ENCODE assay signal across 1 cellular context in the genomic region with DNA sequence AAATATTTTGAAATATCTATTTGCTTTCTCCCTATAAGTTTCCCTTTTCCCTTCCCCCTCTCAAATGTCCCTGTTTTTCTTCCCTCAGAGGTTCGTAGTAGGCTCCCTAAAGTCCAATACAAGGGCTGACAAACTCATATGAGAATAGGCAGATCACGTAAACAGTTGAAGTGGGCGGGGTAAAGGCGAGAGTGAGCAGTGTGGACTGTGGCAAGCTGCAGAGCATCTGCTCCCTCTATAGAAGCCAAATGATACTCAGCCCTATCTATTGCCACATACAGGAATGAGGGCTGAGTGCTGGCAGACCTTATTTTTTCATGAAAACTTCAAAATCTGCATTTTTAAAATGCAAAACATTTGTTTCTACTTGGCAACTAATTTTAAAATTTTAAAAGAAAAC.
TF ChIP-seq lines count a peak whose summit lies in the region.

No MANE protein-coding gene starts in this region.

TF ChIP-seq in K562, 482 proteins besides CTCF, POLR2A, EP300 and RAD21 (continues in another document):
- TF ChIP-seq KLF10 (CRISPR knock-in tag; IDR thresholded peaks at IDR 0.05) = no peak
- TF ChIP-seq RAD51 (IDR thresholded peaks at IDR 0.05; ENCODE audit: borderline replicate concordance, low read depth) = peak; percentile 62; the same call in 1 of the 2 replicates
- TF ChIP-seq, protein P1, sequence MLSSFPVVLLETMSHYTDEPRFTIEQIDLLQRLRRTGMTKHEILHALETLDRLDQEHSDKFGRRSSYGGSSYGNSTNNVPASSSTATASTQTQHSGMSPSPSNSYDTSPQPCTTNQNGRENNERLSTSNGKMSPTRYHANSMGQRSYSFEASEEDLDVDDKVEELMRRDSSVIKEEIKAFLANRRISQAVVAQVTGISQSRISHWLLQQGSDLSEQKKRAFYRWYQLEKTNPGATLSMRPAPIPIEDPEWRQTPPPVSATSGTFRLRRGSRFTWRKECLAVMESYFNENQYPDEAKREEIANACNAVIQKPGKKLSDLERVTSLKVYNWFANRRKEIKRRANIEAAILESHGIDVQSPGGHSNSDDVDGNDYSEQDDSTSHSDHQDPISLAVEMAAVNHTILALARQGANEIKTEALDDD (IDR thresholded peaks at IDR 0.05) = no peak
- TF ChIP-seq C11orf30 (IDR thresholded peaks at IDR 0.05; ENCODE audit: low read depth) = no peak
- TF ChIP-seq, protein P2, sequence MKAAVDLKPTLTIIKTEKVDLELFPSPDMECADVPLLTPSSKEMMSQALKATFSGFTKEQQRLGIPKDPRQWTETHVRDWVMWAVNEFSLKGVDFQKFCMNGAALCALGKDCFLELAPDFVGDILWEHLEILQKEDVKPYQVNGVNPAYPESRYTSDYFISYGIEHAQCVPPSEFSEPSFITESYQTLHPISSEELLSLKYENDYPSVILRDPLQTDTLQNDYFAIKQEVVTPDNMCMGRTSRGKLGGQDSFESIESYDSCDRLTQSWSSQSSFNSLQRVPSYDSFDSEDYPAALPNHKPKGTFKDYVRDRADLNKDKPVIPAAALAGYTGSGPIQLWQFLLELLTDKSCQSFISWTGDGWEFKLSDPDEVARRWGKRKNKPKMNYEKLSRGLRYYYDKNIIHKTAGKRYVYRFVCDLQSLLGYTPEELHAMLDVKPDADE (conservative IDR thresholded peaks at IDR 0.05; ENCODE audit: control insufficient read depth, low read depth, low read length) = no peak
- TF ChIP-seq GATAD2B (IDR thresholded peaks at IDR 0.05; ENCODE audit: borderline replicate concordance) = no peak
- TF ChIP-seq ZC3H8 (IDR thresholded peaks at IDR 0.05) = no peak
- TF ChIP-seq PHF20 (IDR thresholded peaks at IDR 0.05; ENCODE audit: partially characterized antibody) = no peak
- TF ChIP-seq, protein P3, sequence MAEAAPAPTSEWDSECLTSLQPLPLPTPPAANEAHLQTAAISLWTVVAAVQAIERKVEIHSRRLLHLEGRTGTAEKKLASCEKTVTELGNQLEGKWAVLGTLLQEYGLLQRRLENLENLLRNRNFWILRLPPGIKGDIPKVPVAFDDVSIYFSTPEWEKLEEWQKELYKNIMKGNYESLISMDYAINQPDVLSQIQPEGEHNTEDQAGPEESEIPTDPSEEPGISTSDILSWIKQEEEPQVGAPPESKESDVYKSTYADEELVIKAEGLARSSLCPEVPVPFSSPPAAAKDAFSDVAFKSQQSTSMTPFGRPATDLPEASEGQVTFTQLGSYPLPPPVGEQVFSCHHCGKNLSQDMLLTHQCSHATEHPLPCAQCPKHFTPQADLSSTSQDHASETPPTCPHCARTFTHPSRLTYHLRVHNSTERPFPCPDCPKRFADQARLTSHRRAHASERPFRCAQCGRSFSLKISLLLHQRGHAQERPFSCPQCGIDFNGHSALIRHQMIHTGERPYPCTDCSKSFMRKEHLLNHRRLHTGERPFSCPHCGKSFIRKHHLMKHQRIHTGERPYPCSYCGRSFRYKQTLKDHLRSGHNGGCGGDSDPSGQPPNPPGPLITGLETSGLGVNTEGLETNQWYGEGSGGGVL (CRISPR knock-in tag; IDR thresholded peaks at IDR 0.05) = no peak
- TF ChIP-seq, protein P4, sequence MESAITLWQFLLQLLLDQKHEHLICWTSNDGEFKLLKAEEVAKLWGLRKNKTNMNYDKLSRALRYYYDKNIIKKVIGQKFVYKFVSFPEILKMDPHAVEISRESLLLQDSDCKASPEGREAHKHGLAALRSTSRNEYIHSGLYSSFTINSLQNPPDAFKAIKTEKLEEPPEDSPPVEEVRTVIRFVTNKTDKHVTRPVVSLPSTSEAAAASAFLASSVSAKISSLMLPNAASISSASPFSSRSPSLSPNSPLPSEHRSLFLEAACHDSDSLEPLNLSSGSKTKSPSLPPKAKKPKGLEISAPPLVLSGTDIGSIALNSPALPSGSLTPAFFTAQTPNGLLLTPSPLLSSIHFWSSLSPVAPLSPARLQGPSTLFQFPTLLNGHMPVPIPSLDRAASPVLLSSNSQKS (CRISPR knock-in tag; IDR thresholded peaks at IDR 0.05) = no peak
- TF ChIP-seq PTTG1 (tag; IDR thresholded peaks at IDR 0.05; ENCODE audit: low read depth) = no peak
- TF ChIP-seq KLF13 (tag; IDR thresholded peaks at IDR 0.05; ENCODE audit: borderline replicate concordance, low read depth) = 0 out of 2 replicates have a peak, but pooled peaks have one; percentile 38
- TF ChIP-seq ZNF707 (CRISPR knock-in tag; conservative IDR thresholded peaks at IDR 0.05) = no peak
- no peak for TF ChIP-seq BMI1 (IDR thresholded peaks at IDR 0.05; ENCODE audit: low read length)
- TF ChIP-seq SRF (CRISPR knock-in tag; IDR thresholded peaks at IDR 0.05) = no peak
- TF ChIP-seq KDM2B (CRISPR knock-in tag; IDR thresholded peaks at IDR 0.05) = no peak
- TF ChIP-seq, protein P5, sequence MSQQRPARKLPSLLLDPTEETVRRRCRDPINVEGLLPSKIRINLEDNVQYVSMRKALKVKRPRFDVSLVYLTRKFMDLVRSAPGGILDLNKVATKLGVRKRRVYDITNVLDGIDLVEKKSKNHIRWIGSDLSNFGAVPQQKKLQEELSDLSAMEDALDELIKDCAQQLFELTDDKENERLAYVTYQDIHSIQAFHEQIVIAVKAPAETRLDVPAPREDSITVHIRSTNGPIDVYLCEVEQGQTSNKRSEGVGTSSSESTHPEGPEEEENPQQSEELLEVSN (IDR thresholded peaks at IDR 0.05; ENCODE audit: borderline replicate concordance in 1 of 2, extremely low read depth in 1 of 2, insufficient read depth in 1 of 2, insufficient read length in 1 of 2, low read depth in 1 of 2, low read length in 1 of 2, poor library complexity in 1 of 2, severe bottlenecking in 1 of 2) = no peak
- no peak for TF ChIP-seq ZNF75A (CRISPR knock-in tag; IDR thresholded peaks at IDR 0.05)
- TF ChIP-seq, protein P6, sequence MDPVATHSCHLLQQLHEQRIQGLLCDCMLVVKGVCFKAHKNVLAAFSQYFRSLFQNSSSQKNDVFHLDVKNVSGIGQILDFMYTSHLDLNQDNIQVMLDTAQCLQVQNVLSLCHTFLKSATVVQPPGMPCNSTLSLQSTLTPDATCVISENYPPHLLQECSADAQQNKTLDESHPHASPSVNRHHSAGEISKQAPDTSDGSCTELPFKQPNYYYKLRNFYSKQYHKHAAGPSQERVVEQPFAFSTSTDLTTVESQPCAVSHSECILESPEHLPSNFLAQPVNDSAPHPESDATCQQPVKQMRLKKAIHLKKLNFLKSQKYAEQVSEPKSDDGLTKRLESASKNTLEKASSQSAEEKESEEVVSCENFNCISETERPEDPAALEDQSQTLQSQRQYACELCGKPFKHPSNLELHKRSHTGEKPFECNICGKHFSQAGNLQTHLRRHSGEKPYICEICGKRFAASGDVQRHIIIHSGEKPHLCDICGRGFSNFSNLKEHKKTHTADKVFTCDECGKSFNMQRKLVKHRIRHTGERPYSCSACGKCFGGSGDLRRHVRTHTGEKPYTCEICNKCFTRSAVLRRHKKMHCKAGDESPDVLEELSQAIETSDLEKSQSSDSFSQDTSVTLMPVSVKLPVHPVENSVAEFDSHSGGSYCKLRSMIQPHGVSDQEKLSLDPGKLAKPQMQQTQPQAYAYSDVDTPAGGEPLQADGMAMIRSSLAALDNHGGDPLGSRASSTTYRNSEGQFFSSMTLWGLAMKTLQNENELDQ (CRISPR knock-in tag; IDR thresholded peaks at IDR 0.05; ENCODE audit: borderline replicate concordance) = no peak
- TF ChIP-seq, protein P7, sequence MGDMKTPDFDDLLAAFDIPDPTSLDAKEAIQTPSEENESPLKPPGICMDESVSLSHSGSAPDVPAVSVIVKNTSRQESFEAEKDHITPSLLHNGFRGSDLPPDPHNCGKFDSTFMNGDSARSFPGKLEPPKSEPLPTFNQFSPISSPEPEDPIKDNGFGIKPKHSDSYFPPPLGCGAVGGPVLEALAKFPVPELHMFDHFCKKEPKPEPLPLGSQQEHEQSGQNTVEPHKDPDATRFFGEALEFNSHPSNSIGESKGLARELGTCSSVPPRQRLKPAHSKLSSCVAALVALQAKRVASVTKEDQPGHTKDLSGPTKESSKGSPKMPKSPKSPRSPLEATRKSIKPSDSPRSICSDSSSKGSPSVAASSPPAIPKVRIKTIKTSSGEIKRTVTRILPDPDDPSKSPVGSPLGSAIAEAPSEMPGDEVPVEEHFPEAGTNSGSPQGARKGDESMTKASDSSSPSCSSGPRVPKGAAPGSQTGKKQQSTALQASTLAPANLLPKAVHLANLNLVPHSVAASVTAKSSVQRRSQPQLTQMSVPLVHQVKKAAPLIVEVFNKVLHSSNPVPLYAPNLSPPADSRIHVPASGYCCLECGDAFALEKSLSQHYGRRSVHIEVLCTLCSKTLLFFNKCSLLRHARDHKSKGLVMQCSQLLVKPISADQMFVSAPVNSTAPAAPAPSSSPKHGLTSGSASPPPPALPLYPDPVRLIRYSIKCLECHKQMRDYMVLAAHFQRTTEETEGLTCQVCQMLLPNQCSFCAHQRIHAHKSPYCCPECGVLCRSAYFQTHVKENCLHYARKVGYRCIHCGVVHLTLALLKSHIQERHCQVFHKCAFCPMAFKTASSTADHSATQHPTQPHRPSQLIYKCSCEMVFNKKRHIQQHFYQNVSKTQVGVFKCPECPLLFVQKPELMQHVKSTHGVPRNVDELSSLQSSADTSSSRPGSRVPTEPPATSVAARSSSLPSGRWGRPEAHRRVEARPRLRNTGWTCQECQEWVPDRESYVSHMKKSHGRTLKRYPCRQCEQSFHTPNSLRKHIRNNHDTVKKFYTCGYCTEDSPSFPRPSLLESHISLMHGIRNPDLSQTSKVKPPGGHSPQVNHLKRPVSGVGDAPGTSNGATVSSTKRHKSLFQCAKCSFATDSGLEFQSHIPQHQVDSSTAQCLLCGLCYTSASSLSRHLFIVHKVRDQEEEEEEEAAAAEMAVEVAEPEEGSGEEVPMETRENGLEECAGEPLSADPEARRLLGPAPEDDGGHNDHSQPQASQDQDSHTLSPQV (IDR thresholded peaks at IDR 0.05) = no peak
- TF ChIP-seq POLR2AphosphoS2 (IDR thresholded peaks at IDR 0.05; ENCODE audit: low read length) = no peak
- no peak for TF ChIP-seq GTF2A2 (tag; IDR thresholded peaks at IDR 0.05)
- TF ChIP-seq EGR1 (conservative IDR thresholded peaks at IDR 0.05) = no peak
- TF ChIP-seq ILK (tag; IDR thresholded peaks at IDR 0.05; ENCODE audit: borderline replicate concordance, low read depth) = no peak
- TF ChIP-seq RHOXF2B (CRISPR knock-in tag; conservative IDR thresholded peaks at IDR 0.05) = no peak
- TF ChIP-seq, protein P8, sequence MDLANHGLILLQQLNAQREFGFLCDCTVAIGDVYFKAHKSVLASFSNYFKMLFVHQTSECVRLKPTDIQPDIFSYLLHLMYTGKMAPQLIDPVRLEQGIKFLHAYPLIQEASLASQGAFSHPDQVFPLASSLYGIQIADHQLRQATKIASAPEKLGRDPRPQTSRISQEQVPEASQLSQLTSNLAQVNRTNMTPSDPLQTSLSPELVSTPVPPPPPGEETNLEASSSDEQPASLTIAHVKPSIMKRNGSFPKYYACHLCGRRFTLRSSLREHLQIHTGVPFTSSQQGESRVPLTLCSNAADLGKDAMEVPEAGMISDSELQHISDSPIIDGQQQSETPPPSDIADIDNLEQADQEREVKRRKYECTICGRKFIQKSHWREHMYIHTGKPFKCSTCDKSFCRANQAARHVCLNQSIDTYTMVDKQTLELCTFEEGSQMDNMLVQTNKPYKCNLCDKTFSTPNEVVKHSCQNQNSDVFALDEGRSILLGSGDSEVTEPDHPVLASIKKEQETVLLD (IDR thresholded peaks at IDR 0.05) = no peak
- TF ChIP-seq, protein P9, sequence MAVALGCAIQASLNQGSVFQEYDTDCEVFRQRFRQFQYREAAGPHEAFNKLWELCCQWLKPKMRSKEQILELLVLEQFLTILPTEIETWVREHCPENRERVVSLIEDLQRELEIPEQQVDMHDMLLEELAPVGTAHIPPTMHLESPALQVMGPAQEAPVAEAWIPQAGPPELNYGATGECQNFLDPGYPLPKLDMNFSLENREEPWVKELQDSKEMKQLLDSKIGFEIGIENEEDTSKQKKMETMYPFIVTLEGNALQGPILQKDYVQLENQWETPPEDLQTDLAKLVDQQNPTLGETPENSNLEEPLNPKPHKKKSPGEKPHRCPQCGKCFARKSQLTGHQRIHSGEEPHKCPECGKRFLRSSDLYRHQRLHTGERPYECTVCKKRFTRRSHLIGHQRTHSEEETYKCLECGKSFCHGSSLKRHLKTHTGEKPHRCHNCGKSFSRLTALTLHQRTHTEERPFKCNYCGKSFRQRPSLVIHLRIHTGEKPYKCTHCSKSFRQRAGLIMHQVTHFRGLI (CRISPR knock-in tag; IDR thresholded peaks at IDR 0.05) = no peak
- no peak for TF ChIP-seq YBX1 (IDR thresholded peaks at IDR 0.05)
- TF ChIP-seq ZBTB8A (IDR thresholded peaks at IDR 0.05; ENCODE audit: partially characterized antibody) = no peak
- TF ChIP-seq CBFA2T3 (IDR thresholded peaks at IDR 0.05) = no peak
- TF ChIP-seq, protein P10, sequence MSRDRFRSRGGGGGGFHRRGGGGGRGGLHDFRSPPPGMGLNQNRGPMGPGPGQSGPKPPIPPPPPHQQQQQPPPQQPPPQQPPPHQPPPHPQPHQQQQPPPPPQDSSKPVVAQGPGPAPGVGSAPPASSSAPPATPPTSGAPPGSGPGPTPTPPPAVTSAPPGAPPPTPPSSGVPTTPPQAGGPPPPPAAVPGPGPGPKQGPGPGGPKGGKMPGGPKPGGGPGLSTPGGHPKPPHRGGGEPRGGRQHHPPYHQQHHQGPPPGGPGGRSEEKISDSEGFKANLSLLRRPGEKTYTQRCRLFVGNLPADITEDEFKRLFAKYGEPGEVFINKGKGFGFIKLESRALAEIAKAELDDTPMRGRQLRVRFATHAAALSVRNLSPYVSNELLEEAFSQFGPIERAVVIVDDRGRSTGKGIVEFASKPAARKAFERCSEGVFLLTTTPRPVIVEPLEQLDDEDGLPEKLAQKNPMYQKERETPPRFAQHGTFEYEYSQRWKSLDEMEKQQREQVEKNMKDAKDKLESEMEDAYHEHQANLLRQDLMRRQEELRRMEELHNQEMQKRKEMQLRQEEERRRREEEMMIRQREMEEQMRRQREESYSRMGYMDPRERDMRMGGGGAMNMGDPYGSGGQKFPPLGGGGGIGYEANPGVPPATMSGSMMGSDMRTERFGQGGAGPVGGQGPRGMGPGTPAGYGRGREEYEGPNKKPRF (IDR thresholded peaks at IDR 0.05; ENCODE audit: low read depth, low read length) = no peak
- TF ChIP-seq, protein P11, sequence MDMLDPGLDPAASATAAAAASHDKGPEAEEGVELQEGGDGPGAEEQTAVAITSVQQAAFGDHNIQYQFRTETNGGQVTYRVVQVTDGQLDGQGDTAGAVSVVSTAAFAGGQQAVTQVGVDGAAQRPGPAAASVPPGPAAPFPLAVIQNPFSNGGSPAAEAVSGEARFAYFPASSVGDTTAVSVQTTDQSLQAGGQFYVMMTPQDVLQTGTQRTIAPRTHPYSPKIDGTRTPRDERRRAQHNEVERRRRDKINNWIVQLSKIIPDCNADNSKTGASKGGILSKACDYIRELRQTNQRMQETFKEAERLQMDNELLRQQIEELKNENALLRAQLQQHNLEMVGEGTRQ (CRISPR knock-in tag; IDR thresholded peaks at IDR 0.05) = peak; percentile 67
- no peak for TF ChIP-seq CAMTA2 (CRISPR knock-in tag; conservative IDR thresholded peaks at IDR 0.05)
- TF ChIP-seq ZFP36 (IDR thresholded peaks at IDR 0.05; ENCODE audit: low read depth, low read length, partially characterized antibody) = peak; percentile 47
- TF ChIP-seq, protein P12, sequence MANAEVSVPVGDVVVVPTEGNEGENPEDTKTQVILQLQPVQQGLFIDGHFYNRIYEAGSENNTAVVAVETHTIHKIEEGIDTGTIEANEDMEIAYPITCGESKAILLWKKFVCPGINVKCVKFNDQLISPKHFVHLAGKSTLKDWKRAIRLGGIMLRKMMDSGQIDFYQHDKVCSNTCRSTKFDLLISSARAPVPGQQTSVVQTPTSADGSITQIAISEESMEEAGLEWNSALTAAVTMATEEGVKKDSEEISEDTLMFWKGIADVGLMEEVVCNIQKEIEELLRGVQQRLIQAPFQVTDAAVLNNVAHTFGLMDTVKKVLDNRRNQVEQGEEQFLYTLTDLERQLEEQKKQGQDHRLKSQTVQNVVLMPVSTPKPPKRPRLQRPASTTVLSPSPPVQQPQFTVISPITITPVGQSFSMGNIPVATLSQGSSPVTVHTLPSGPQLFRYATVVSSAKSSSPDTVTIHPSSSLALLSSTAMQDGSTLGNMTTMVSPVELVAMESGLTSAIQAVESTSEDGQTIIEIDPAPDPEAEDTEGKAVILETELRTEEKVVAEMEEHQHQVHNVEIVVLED (CRISPR knock-in tag; IDR thresholded peaks at IDR 0.05) = no peak
- no peak for TF ChIP-seq SMC3 (conservative IDR thresholded peaks at IDR 0.05; ENCODE audit: insufficient read depth, low read depth, low read length)
